In the genomic region with DNA sequence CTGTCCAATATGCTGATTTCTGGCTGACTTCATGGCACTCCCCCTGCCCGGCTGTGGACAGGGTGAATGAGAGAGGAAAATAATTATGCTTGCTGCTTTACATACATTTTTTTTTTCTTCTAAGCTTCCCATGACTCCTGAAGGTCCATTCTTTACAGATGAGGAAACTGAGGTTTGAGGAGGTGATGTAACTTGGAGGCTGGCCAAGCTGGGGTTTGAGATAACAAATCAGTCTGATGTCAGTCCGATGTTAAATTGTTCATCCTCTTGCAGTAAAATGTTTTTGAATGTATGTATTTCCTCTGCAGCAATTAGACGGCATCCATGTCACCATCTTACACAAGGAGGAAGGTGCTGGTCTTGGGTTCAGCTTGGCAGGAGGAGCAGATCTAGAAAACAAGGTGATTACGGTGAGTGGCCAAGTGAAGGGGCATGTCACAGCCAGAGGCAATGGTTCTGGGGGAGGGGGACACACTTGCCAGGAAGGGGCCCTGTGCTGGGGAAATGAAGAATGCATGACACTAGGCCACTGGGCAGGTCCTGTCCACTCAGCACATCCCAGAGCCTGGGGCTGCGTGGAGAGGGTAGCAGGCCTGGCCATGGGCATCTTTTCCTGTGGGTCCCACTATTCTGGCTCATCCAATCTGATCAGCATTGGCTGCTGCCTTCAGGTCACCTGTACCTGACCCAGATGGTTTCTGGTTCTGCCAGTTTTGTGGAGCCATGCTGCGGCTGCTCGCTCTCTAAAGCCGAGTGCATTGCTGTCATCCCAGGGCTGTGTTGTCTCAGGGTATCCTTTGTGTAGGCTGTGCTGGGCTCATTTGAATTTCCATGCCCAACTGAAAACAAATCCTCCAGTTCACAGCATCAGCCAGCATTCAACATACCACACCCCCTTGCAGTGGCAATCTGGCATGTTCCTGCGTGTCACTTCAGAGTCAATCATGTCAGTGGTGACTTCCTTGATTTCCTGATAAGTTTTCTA, we compare ENCODE assay signal across 1 cellular context.
TF ChIP-seq lines count a peak whose summit lies in the region.

No MANE protein-coding gene starts in this region.

TF ChIP-seq in SK-N-SH treated with all-trans-retinoic acid at 6 μM for 48 hours, 23 proteins besides CTCF, POLR2A, EP300 and RAD21 (continued from another document):
- TF ChIP-seq, protein P1, sequence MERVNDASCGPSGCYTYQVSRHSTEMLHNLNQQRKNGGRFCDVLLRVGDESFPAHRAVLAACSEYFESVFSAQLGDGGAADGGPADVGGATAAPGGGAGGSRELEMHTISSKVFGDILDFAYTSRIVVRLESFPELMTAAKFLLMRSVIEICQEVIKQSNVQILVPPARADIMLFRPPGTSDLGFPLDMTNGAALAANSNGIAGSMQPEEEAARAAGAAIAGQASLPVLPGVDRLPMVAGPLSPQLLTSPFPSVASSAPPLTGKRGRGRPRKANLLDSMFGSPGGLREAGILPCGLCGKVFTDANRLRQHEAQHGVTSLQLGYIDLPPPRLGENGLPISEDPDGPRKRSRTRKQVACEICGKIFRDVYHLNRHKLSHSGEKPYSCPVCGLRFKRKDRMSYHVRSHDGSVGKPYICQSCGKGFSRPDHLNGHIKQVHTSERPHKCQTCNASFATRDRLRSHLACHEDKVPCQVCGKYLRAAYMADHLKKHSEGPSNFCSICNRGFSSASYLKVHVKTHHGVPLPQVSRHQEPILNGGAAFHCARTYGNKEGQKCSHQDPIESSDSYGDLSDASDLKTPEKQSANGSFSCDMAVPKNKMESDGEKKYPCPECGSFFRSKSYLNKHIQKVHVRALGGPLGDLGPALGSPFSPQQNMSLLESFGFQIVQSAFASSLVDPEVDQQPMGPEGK (CRISPR knock-in tag; IDR thresholded peaks at IDR 0.05; ENCODE audit: borderline replicate concordance): no peak
- TF ChIP-seq RARB (CRISPR knock-in tag; IDR thresholded peaks at IDR 0.05) (no peak), ARNTL (CRISPR knock-in tag; IDR thresholded peaks at IDR 0.05; ENCODE audit: borderline replicate concordance, low read depth) (no peak)
